In the genomic region with DNA sequence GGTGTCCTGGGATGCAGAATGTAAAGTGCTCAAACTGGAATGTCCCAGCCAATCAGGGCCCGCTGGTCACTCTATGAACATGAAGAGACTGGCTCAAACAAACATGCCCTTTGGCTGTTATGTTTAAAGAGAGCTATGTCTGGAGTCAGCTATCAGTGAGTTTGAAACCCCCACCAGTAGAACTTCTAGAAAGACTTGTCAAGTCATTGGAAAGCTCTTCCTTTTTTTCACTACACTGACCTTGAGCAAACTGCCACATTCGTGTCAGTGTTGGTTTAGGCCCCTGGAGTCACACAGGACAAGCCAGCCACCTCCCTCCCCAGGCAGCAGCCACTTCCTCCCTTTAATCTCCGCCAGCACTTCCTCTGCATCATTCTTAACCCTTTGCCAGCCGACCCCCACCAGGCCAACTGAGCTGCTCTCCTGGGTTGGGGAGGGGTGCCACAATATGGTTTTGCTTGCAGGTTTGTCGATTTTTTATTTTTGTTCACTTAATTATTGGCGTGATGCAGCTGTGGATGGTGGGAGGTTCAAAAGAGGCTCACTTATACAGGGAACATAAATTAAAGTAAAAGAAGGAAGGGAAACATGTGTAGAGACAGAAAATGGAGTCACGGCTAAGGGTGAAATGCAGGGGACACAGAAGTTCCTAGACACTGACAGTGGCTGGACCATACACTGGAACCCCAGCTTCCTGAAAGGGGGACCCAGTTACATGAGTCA, we compare ENCODE assay signal across 1 cellular context.
TF ChIP-seq lines count a peak whose summit lies in the region.

No MANE protein-coding gene starts in this region.

TF ChIP-seq in HepG2, 621 proteins besides CTCF, POLR2A, EP300 and RAD21 (continued from another document and continues in another):
- TF ChIP-seq, protein P1, sequence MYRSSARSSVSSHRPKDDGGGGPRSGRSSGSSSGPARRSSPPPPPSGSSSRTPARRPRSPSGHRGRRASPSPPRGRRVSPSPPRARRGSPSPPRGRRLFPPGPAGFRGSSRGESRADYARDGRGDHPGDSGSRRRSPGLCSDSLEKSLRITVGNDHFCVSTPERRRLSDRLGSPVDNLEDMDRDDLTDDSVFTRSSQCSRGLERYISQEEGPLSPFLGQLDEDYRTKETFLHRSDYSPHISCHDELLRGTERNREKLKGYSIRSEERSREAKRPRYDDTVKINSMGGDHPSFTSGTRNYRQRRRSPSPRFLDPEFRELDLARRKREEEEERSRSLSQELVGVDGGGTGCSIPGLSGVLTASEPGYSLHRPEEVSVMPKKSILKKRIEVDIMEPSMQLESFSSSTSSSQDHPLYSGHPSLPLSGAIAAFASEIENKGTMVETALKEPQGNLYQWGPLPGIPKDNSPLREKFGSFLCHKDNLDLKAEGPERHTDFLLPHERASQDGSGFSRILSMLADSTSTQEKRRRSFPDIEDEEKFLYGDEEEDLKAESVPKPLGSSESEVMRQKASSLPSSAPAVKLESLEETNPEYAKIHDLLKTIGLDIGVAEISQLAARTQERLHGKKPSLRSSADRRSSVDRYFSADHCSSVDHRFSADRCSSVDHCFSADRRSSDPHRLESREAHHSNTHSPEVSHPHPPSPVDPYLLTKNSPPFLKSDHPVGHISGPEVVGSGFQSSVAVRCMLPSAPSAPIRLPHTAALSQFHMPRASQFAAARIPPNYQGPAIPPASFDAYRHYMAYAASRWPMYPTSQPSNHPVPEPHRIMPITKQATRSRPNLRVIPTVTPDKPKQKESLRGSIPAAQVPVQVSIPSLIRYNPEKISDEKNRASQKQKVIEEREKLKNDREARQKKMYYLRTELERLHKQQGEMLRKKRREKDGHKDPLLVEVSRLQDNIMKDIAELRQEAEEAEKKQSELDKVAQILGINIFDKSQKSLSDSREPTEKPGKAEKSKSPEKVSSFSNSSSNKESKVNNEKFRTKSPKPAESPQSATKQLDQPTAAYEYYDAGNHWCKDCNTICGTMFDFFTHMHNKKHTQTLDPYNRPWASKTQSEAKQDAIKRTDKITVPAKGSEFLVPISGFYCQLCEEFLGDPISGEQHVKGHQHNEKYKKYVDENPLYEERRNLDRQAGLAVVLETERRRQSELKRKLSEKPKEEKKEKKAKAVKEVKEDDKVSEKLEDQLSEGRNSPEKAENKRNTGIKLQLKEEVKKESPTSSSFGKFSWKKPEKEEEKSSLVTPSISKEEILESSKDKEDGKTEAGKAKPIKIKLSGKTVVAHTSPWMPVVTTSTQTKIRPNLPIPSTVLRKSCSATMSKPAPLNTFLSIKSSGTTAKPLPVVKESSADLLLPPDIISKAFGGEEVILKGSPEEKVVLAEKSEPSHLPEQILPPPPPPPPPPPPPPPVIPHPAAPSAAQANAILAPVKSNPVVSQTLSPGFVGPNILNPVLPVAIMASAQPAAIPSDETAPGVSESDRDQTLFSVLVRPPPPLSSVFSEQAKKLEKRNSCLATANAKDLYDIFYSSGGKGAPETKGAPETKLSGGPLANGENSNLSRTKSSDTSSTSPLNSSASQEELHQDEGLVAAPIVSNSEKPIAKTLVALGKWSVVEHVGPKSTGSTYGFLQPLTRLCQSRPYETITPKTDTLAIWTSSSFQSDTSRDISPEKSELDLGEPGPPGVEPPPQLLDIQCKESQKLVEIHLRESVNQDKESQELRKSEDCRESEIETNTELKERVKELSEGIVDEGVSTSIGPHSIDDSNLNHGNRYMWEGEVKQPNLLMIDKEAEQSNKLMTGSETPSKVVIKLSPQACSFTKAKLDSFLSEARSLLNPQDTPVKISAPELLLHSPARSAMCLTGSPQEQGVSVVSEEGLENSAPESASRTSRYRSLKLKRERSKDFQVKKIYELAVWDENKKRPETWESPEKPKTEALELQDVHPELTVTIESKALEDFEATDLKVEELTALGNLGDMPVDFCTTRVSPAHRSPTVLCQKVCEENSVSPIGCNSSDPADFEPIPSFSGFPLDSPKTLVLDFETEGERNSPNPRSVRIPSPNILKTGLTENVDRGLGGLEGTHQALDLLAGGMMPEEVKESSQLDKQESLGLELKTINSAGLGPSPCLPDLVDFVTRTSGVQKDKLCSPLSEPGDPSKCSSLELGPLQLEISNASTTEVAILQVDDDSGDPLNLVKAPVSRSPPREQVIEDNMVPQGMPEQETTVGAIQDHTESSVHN (CRISPR knock-in tag; IDR thresholded peaks at IDR 0.05), result no peak
- TF ChIP-seq, protein P2, sequence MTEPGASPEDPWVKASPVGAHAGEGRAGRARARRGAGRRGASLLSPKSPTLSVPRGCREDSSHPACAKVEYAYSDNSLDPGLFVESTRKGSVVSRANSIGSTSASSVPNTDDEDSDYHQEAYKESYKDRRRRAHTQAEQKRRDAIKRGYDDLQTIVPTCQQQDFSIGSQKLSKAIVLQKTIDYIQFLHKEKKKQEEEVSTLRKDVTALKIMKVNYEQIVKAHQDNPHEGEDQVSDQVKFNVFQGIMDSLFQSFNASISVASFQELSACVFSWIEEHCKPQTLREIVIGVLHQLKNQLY (CRISPR knock-in tag; IDR thresholded peaks at IDR 0.05), result 0 out of 2 replicates have a peak, but pooled peaks have one; percentile 42
- TF ChIP-seq STAG1 (CRISPR knock-in tag; IDR thresholded peaks at IDR 0.05) (no peak), NFATC3 (CRISPR knock-in tag; IDR thresholded peaks at IDR 0.05) (no peak), NR2F1 (CRISPR knock-in tag; IDR thresholded peaks at IDR 0.05) (0 out of 4 replicates have a peak, but pooled peaks have one; percentile 39 to 40), RARG (CRISPR knock-in tag; IDR thresholded peaks at IDR 0.05; ENCODE audit: low read depth) (no peak), NONO (IDR thresholded peaks at IDR 0.05) (no peak), NONO (CRISPR knock-in tag; conservative IDR thresholded peaks at IDR 0.05) (peak; percentile 71; the same call in 1 of the 2 replicates), RFX3 (CRISPR knock-in tag; IDR thresholded peaks at IDR 0.05) (no peak), HDAC1 (CRISPR knock-in tag; IDR thresholded peaks at IDR 0.05) (peak; percentile 82), FOXP1 (IDR thresholded peaks at IDR 0.05) (no peak), FOXP1 (CRISPR knock-in tag; IDR thresholded peaks at IDR 0.05) (0 out of 2 replicates have a peak, but pooled peaks have one; percentile 43), ZNF510 (CRISPR knock-in tag; IDR thresholded peaks at IDR 0.05; ENCODE audit: low read depth) (no peak), SSRP1 (CRISPR knock-in tag; IDR thresholded peaks at IDR 0.05) (no peak), NFKBIZ (CRISPR knock-in tag; IDR thresholded peaks at IDR 0.05) (no peak), ZNF577 (CRISPR knock-in tag; IDR thresholded peaks at IDR 0.05; ENCODE audit: borderline replicate concordance, low read depth) (no peak), SOX6 (IDR thresholded peaks at IDR 0.05) (no peak), SOX6 (CRISPR knock-in tag; IDR thresholded peaks at IDR 0.05) (peak; percentile 79), RELA (CRISPR knock-in tag; IDR thresholded peaks at IDR 0.05) (no peak), ADNP (CRISPR knock-in tag; IDR thresholded peaks at IDR 0.05) (no peak), MEF2D (CRISPR knock-in tag; IDR thresholded peaks at IDR 0.05) (no peak), FOXJ3 (CRISPR knock-in tag; IDR thresholded peaks at IDR 0.05; ENCODE audit: borderline replicate concordance) (peak; percentile 84; the same call in 1 of the 2 replicates), KDM1A (CRISPR knock-in tag; IDR thresholded peaks at IDR 0.05) (no peak), TAF1 (CRISPR knock-in tag; IDR thresholded peaks at IDR 0.05) (no peak), GABPB1 (CRISPR knock-in tag; IDR thresholded peaks at IDR 0.05) (peak; percentile 76), DNMT3B (CRISPR knock-in tag; conservative IDR thresholded peaks at IDR 0.05) (no peak), ZNF607 (CRISPR knock-in tag; IDR thresholded peaks at IDR 0.05; ENCODE audit: borderline replicate concordance) (no peak), STAT5B (CRISPR knock-in tag; IDR thresholded peaks at IDR 0.05) (no peak), NFKB2 (CRISPR knock-in tag; IDR thresholded peaks at IDR 0.05; ENCODE audit: borderline replicate concordance) (peak; percentile 53; the same call in 1 of the 2 replicates), ZNF83 (CRISPR knock-in tag; IDR thresholded peaks at IDR 0.05; ENCODE audit: borderline replicate concordance) (no peak), PAX8 (CRISPR knock-in tag; IDR thresholded peaks at IDR 0.05; ENCODE audit: borderline replicate concordance) (no peak)
- TF ChIP-seq, protein P3, sequence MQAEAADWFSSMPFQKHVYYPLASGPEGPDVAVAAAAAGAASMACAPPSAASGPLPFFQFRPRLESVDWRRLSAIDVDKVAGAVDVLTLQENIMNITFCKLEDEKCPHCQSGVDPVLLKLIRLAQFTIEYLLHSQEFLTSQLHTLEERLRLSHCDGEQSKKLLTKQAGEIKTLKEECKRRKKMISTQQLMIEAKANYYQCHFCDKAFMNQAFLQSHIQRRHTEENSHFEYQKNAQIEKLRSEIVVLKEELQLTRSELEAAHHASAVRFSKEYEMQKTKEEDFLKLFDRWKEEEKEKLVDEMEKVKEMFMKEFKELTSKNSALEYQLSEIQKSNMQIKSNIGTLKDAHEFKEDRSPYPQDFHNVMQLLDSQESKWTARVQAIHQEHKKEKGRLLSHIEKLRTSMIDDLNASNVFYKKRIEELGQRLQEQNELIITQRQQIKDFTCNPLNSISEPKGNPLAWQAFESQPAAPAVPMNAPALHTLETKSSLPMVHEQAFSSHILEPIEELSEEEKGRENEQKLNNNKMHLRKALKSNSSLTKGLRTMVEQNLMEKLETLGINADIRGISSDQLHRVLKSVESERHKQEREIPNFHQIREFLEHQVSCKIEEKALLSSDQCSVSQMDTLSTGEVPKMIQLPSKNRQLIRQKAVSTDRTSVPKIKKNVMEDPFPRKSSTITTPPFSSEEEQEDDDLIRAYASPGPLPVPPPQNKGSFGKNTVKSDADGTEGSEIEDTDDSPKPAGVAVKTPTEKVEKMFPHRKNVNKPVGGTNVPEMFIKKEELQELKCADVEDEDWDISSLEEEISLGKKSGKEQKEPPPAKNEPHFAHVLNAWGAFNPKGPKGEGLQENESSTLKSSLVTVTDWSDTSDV (CRISPR knock-in tag; IDR thresholded peaks at IDR 0.05), result no peak
- TF ChIP-seq, protein P4, sequence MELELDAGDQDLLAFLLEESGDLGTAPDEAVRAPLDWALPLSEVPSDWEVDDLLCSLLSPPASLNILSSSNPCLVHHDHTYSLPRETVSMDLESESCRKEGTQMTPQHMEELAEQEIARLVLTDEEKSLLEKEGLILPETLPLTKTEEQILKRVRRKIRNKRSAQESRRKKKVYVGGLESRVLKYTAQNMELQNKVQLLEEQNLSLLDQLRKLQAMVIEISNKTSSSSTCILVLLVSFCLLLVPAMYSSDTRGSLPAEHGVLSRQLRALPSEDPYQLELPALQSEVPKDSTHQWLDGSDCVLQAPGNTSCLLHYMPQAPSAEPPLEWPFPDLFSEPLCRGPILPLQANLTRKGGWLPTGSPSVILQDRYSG (CRISPR knock-in tag; IDR thresholded peaks at IDR 0.05), result no peak
- TF ChIP-seq, protein P5, sequence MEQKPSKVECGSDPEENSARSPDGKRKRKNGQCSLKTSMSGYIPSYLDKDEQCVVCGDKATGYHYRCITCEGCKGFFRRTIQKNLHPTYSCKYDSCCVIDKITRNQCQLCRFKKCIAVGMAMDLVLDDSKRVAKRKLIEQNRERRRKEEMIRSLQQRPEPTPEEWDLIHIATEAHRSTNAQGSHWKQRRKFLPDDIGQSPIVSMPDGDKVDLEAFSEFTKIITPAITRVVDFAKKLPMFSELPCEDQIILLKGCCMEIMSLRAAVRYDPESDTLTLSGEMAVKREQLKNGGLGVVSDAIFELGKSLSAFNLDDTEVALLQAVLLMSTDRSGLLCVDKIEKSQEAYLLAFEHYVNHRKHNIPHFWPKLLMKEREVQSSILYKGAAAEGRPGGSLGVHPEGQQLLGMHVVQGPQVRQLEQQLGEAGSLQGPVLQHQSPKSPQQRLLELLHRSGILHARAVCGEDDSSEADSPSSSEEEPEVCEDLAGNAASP (CRISPR knock-in tag; IDR thresholded peaks at IDR 0.05; ENCODE audit: borderline replicate concordance), result peak; percentile 36; the same call in 1 of the 2 replicates
- TF ChIP-seq, protein P6, sequence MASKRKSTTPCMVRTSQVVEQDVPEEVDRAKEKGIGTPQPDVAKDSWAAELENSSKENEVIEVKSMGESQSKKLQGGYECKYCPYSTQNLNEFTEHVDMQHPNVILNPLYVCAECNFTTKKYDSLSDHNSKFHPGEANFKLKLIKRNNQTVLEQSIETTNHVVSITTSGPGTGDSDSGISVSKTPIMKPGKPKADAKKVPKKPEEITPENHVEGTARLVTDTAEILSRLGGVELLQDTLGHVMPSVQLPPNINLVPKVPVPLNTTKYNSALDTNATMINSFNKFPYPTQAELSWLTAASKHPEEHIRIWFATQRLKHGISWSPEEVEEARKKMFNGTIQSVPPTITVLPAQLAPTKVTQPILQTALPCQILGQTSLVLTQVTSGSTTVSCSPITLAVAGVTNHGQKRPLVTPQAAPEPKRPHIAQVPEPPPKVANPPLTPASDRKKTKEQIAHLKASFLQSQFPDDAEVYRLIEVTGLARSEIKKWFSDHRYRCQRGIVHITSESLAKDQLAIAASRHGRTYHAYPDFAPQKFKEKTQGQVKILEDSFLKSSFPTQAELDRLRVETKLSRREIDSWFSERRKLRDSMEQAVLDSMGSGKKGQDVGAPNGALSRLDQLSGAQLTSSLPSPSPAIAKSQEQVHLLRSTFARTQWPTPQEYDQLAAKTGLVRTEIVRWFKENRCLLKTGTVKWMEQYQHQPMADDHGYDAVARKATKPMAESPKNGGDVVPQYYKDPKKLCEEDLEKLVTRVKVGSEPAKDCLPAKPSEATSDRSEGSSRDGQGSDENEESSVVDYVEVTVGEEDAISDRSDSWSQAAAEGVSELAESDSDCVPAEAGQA (IDR thresholded peaks at IDR 0.05; ENCODE audit: low read depth), result no peak
- TF ChIP-seq, protein P6 (CRISPR knock-in tag; IDR thresholded peaks at IDR 0.05; ENCODE audit: borderline replicate concordance), result no peak
- TF ChIP-seq, protein P7, sequence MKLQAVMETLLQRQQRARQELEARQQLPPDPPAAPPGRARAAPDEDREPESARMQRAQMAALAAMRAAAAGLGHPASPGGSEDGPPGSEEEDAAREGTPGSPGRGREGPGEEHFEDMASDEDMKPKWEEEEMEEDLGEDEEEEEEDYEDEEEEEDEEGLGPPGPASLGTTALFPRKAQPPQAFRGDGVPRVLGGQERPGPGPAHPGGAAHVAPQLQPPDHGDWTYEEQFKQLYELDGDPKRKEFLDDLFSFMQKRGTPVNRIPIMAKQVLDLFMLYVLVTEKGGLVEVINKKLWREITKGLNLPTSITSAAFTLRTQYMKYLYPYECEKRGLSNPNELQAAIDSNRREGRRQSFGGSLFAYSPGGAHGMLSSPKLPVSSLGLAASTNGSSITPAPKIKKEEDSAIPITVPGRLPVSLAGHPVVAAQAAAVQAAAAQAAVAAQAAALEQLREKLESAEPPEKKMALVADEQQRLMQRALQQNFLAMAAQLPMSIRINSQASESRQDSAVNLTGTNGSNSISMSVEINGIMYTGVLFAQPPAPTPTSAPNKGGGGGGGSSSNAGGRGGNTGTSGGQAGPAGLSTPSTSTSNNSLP (IDR thresholded peaks at IDR 0.05; ENCODE audit: low read depth, low read length), result no peak
